ENCODE assay signal across 16 cellular contexts in the genomic region with DNA sequence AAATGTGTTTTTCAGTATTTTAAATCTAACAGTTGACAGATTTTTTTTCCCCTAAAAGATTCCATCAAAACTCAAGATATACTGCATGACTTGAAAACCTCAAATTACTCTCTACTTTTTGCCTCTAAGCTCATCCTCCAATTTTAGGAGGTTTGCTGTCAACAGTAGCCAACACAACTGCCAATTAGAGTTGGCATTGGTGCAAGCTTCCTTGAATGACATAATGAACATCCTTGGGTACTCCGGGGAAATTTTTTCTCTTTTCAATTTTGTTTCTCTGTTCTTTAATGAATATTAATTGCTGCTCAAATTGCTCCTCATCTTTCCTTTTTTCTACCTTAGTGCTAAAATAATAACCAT. TPM values are rescaled to one million over a fixed set of nuclear protein-coding genes. Genes with fewer than 3 reads are reported as not detected.
DNase-seq lines count a peak whose midpoint lies in the region; ATAC-seq and TF ChIP-seq lines count a peak whose summit lies in the region.
"Had no signal": no experiment of that assay in that cellular context is flagged by ENCODE, and none has a peak within 500 bp of the region (broad histone marks: within the 10 kb centered on the region; RNA-seq: fewer than 3 reads in every experiment).

No MANE protein-coding gene starts in this region.

- H3K4me1 ChIP-seq in HUES48 (ENCODE audit: control insufficient read depth, insufficient read depth, low read length) (peaks cover 83% of the 10 kb centered on the region), RWPE2 (ENCODE audit: insufficient read depth, poor library complexity, severe bottlenecking) (peaks cover 51% of the 10 kb centered on the region)
- H3K4me1 ChIP-seq: BE2C, parathyroid adenoma had no signal

- H3K4me3 Mint-ChIP-seq in glutamatergic neuron (ENCODE audit: unreplicated experiment): no peak overlapping the region
- H3K4me3 Mint-ChIP-seq in activated naive CD4-positive, alpha-beta T cell treated with anti-CD3 and anti-CD28 coated beads, Interleukin-2, amount 10 ng/mL, durations not matched to agents 7 days and 5 days: no peak overlapping the region
- H3K4me3 Mint-ChIP-seq: IgD-negative memory B cell had no signal

- no peaks in the 10 kb centered on the region for H3K9me3 ChIP-seq in HUES48 (ENCODE audit: control insufficient read depth, insufficient read depth, low read length)
- no peaks in the 10 kb centered on the region for H3K9me3 ChIP-seq in RWPE2 (ENCODE audit: severe bottlenecking)
- H3K9me3 ChIP-seq: BE2C had no signal

- CTCF ChIA-PET in activated naive CD4-positive, alpha-beta T cell treated with anti-CD3 and anti-CD28 coated beads, Interleukin-2, amount 10 ng/mL, durations not matched to agents 7 days and 5 days (lab: Charles Lee): no interaction called here

- H3K27me3 ChIP-seq in HUES48 (ENCODE audit: control insufficient read depth, insufficient read depth, low read length): no peaks in the 10 kb centered on the region
- H3K27me3 ChIP-seq in RWPE2 (ENCODE audit: insufficient read depth, poor library complexity, severe bottlenecking): no peaks in the 10 kb centered on the region

- H3K36me3 ChIP-seq in HUES48 (ENCODE audit: control insufficient read depth, insufficient read depth, low read length) (no peaks in the 10 kb centered on the region), RWPE2 (ENCODE audit: low read depth) (no peaks in the 10 kb centered on the region)
- H3K36me3 ChIP-seq: BE2C had no signal

- H3K27me3 Mint-ChIP-seq in glutamatergic neuron (ENCODE audit: unreplicated experiment): peaks cover 3% of the 10 kb centered on the region
- peaks cover 13% of the 10 kb centered on the region for H3K27me3 Mint-ChIP-seq in activated naive CD4-positive, alpha-beta T cell treated with anti-CD3 and anti-CD28 coated beads, Interleukin-2, amount 10 ng/mL, durations not matched to agents 7 days and 5 days

- H3K27ac ChIP-seq in HUES48 (ENCODE audit: low read depth, low read length) (peak overlapping the region; percentile 76), RWPE2 (ENCODE audit: poor library complexity, severe bottlenecking) (peak overlapping the region; percentile 21)
- H3K27ac ChIP-seq: parathyroid adenoma had no signal

- intact Hi-C loops in sciatic nerve (cut with DNase I): no loop called here

- ATAC-seq in RWPE2 (ENCODE audit: low read depth) (no peak), sciatic nerve (no peak), GM21390 (IDR thresholded peaks at IDR 0.05; ENCODE audit: unreplicated experiment) (no peak)

- H3K4me3 ChIP-seq in HUES48 (ENCODE audit: low read depth, low read length): no peak overlapping the region
- no peak overlapping the region for H3K4me3 ChIP-seq in RWPE2 (ENCODE audit: severe bottlenecking)

- no peaks in the 10 kb centered on the region for H3K36me3 Mint-ChIP-seq in glutamatergic neuron (ENCODE audit: unreplicated experiment)
- no peaks in the 10 kb centered on the region for H3K36me3 Mint-ChIP-seq in activated naive CD4-positive, alpha-beta T cell treated with anti-CD3 and anti-CD28 coated beads, Interleukin-2, amount 10 ng/mL, durations not matched to agents 7 days and 5 days

- TF ChIP-seq CTCF in RWPE2 (IDR thresholded peaks at IDR 0.05; ENCODE audit: poor library complexity, severe bottlenecking) (no peak), glutamatergic neuron (IDR thresholded peaks at IDR 0.05; ENCODE audit: partially characterized antibody, unreplicated experiment) (no peak)

- DNase-seq in RWPE2 (ENCODE audit: low spot score): no peak
- no peak for DNase-seq in glutamatergic neuron
- DNase-seq in pons (ENCODE audit: low spot score): peak; percentile 73
- no peak for DNase-seq in sciatic nerve (ENCODE audit: low spot score)
- DNase-seq in NCI-H187 treated with DMSO at 0.1 percent for 48 hours (lab: John Stamatoyannopoulos, UW): no peak
- DNase-seq in activated naive CD4-positive, alpha-beta T cell treated with anti-CD3 and anti-CD28 coated beads, Interleukin-2, amount 10 ng/mL, durations not matched to agents 7 days and 5 days: no peak
- DNase-seq: aorta, BE2C, NCI-H1092, NCI-H345, small intestine, T-helper 9 cell had no signal

- H3K9me3 Mint-ChIP-seq in glutamatergic neuron (ENCODE audit: unreplicated experiment): peaks cover 1% of the 10 kb centered on the region
- no peaks in the 10 kb centered on the region for H3K9me3 Mint-ChIP-seq in activated naive CD4-positive, alpha-beta T cell treated with anti-CD3 and anti-CD28 coated beads, Interleukin-2, amount 10 ng/mL, durations not matched to agents 7 days and 5 days
- H3K9me3 Mint-ChIP-seq: IgD-negative memory B cell had no signal

- H3K4me1 Mint-ChIP-seq in glutamatergic neuron (ENCODE audit: low read depth, unreplicated experiment): peaks cover 52% of the 10 kb centered on the region
- no peaks in the 10 kb centered on the region for H3K4me1 Mint-ChIP-seq in activated naive CD4-positive, alpha-beta T cell treated with anti-CD3 and anti-CD28 coated beads, Interleukin-2, amount 10 ng/mL, durations not matched to agents 7 days and 5 days
- H3K4me1 Mint-ChIP-seq: IgD-negative memory B cell had no signal

- peak overlapping the region; percentile 62 for H3K27ac Mint-ChIP-seq in glutamatergic neuron (ENCODE audit: unreplicated experiment)
- no peak overlapping the region for H3K27ac Mint-ChIP-seq in activated naive CD4-positive, alpha-beta T cell treated with anti-CD3 and anti-CD28 coated beads, Interleukin-2, amount 10 ng/mL, durations not matched to agents 7 days and 5 days

- H3K9ac ChIP-seq in HUES48 (ENCODE audit: low read depth, low read length): no peak overlapping the region
- H3K9ac ChIP-seq: parathyroid adenoma had no signal

RNA-seq across cellular contexts. Expression of a gene that starts 34.4 kb away (rescaled TPM):
- total RNA-seq in glutamatergic neuron (ENCODE audit: unreplicated experiment) (102 TPM), sciatic nerve (10.3 TPM)
